In the genomic region with DNA sequence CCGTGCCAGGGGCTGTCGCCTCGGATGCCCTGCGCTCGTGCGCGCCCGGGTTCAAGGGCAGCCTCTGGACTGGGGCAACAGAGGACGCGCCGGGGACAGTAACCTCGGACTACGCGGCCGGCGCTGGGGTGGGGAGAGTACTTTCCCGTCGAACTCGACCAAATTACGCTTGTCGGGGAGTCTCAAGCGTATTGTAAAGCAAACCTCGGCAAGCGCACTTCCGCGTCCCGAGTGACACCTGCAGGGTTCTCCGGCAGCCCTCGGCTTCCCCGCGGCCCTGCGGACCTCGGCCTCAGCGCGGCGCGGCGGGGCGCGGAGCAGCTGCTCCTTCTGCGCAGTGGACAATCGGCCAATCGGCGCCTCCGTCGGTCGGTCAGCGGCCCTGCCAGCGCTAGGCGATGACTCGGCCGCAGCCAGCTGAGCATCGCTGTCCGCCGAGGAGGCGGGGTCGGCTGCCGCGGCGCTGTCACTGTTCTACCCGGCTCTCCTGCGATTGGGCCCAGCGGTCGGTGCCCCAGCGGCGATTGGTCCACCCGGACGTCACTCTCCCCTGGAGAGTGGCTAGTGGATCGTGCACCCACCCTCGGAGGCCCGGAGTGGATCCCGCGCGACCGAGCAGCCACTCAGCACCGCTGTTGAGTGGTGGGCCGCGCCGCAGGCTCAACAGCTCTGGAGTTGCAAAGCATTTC, we compare ENCODE assay signal across 8 cellular contexts. TPM values are rescaled to one million over a fixed set of nuclear protein-coding genes. Genes with fewer than 3 reads are reported as not detected.
DNase-seq lines count a peak whose midpoint lies in the region; ATAC-seq and TF ChIP-seq lines count a peak whose summit lies in the region.

A gene with protein sequence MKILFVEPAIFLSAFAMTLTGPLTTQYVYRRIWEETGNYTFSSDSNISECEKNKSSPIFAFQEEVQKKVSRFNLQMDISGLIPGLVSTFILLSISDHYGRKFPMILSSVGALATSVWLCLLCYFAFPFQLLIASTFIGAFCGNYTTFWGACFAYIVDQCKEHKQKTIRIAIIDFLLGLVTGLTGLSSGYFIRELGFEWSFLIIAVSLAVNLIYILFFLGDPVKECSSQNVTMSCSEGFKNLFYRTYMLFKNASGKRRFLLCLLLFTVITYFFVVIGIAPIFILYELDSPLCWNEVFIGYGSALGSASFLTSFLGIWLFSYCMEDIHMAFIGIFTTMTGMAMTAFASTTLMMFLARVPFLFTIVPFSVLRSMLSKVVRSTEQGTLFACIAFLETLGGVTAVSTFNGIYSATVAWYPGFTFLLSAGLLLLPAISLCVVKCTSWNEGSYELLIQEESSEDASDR (minus strand): TSS at position 433 of the 689 bp plus-strand sequence. CDS start 972 bp downstream, outside the sequence.

- peak within 1 kb of the TSS; percentile 89 for H3K4me3 ChIP-seq in OCI-LY3 (ENCODE audit: low read length)
- peak within 1 kb of the TSS; percentile 72 to 86 for H3K4me3 ChIP-seq in mucosa of rectum (ENCODE audit: low read length in 2 of 2)

- no peaks in the 10 kb centered on the region for H4K20me1 ChIP-seq in OCI-LY3 (ENCODE audit: insufficient read depth, low read length)

- DNase-seq in Calu3 (peak; percentile 92), HT1080 (ENCODE audit: low read depth) (peak; percentile 93), activated T-cell treated with anti-CD3 and anti-CD28 coated beads for 48 hours (ENCODE audit: low read depth) (peak; percentile 95), epithelial cell of prostate (ENCODE audit: low read depth, low spot score) (peak; percentile 68)
- peak; percentile 90 to 97 for DNase-seq in stimulated activated CD8-positive, alpha-beta memory T cell treated with anti-CD3 and anti-CD28 coated beads, Interleukin-4, amount 100 ng/mL, for 4 hours (ENCODE audit: low read depth in 2 of 2, low spot score in 1 of 2)

- no peaks in the 10 kb centered on the region for H3K79me2 ChIP-seq in OCI-LY3 (ENCODE audit: low read length)

- peak within 1 kb of the TSS; percentile 80 for H3K9ac ChIP-seq in OCI-LY3 (ENCODE audit: low read length)
- peak within 1 kb of the TSS; percentile 80 to 90 for H3K9ac ChIP-seq in mucosa of rectum (ENCODE audit: low read depth in 1 of 2, low read length in 2 of 2)

- intact Hi-C loops in Calu3 (cut with micrococcal nuclease; ENCODE audit: unreplicated experiment) = no loop called here

- CTCF ChIA-PET in Calu3 (lab: Charles Lee) = no interaction called here

- no peaks in the 10 kb centered on the region for H3K4me1 Mint-ChIP-seq in Calu3 (ENCODE audit: low read depth, unreplicated experiment)

- peak within 1 kb of the TSS; percentile 77 for H3K4me3 Mint-ChIP-seq in Calu3 (ENCODE audit: low read depth, unreplicated experiment)

- BruUV-seq in Calu3 (replicated peaks; lab: Mats Ljungman, UMichigan) = no TSS peak

- H3K27ac Mint-ChIP-seq in Calu3 (ENCODE audit: unreplicated experiment) = no peak within 1 kb of the TSS

- no peaks in the 10 kb centered on the region for H3K27me3 ChIP-seq in OCI-LY3 (ENCODE audit: low read depth, low read length)
- no peaks in the 10 kb centered on the region for H3K27me3 ChIP-seq in mucosa of rectum (ENCODE audit: control insufficient read depth in 2 of 2, insufficient read depth in 2 of 2, low read length in 2 of 2)

- no peaks in the 10 kb centered on the region for H3K27me3 Mint-ChIP-seq in Calu3 (ENCODE audit: unreplicated experiment)

- H3K36me3 ChIP-seq in OCI-LY3 (replicated peaks; ENCODE audit: low read depth, low read length) (peaks cover 4% of the 10 kb centered on the region), mucosa of rectum (ENCODE audit: control insufficient read depth in 2 of 2, insufficient read depth in 2 of 2, low read length in 2 of 2) (no peaks in the 10 kb centered on the region)

- peak within 1 kb of the TSS; percentile 90 for H2AFZ ChIP-seq in OCI-LY3 (ENCODE audit: low read depth, low read length)

- peak; percentile 97 for ATAC-seq in GM21360 (IDR thresholded peaks at IDR 0.05; ENCODE audit: unreplicated experiment)

- H3K4me1 ChIP-seq in OCI-LY3 (ENCODE audit: low read length) (peaks cover 15% of the 10 kb centered on the region), mucosa of rectum (ENCODE audit: control insufficient read depth in 2 of 2, insufficient read depth in 2 of 2, low read length in 2 of 2) (peaks cover 11 to 20% of the 10 kb centered on the region in 2 donors)

- peak within 1 kb of the TSS; percentile 81 for H3K4me2 ChIP-seq in OCI-LY3 (ENCODE audit: low read length)

- H3K36me3 Mint-ChIP-seq in Calu3 (ENCODE audit: insufficient read depth, unreplicated experiment) = peaks cover 9% of the 10 kb centered on the region

- H3K9me3 ChIP-seq in OCI-LY3 (ENCODE audit: insufficient read depth, low read length) (no peaks in the 10 kb centered on the region), mucosa of rectum (ENCODE audit: control insufficient read depth in 2 of 2, low read length in 2 of 2) (no peaks in the 10 kb centered on the region)

- H3K27ac ChIP-seq in OCI-LY3 (ENCODE audit: low read length) (no peak within 1 kb of the TSS), epithelial cell of prostate (no peak within 1 kb of the TSS), mucosa of rectum (ENCODE audit: low read depth in 2 of 2, low read length in 2 of 2) (peak within 1 kb of the TSS; percentile 85 to 95)

- no peaks in the 10 kb centered on the region for H3K9me3 Mint-ChIP-seq in Calu3 (ENCODE audit: low read depth, unreplicated experiment)

- TF ChIP-seq CTCF in Calu3 (IDR thresholded peaks at IDR 0.05; ENCODE audit: unreplicated experiment) = no peak
- no peak; the same call in 1 of the 2 replicates for TF ChIP-seq CTCF in OCI-LY3 (IDR thresholded peaks at IDR 0.05; ENCODE audit: low read depth, low read length)

RNA-seq across cellular contexts. Expression of the gene that starts here (rescaled TPM):
- total RNA-seq in Calu3 (2022) = 1.3 TPM in 2 replicates
- 3.5 and 4.9 TPM in 2 replicates for total RNA-seq in HT1080 (2014; rRNA removed; shearing (Covaris generic))
- 3.2 and 4.5 TPM in 2 replicates for polyA plus RNA-seq in HT1080 (2015; cell fraction: cytosol; rRNA removed)
- polyA plus RNA-seq in HT1080 (2015; cell fraction: nucleus; rRNA removed) = 8.2 and 8.7 TPM in 2 replicates

Comparison
In these comparisons a context has a peak if more than half of its experiments do, and no peak if none do; other contexts are left out.
1. H3K27ac ChIP-seq: peak in mucosa of rectum (2 of 2); none in OCI-LY3 (single experiment) and epithelial cell of prostate (single experiment).
2. Peak in every context shown above with its lines, with median percentiles within 50 percentile points of each other: DNase-seq.